Comparison of ENCODE assay signal across 8 cellular contexts in the genomic region with DNA sequence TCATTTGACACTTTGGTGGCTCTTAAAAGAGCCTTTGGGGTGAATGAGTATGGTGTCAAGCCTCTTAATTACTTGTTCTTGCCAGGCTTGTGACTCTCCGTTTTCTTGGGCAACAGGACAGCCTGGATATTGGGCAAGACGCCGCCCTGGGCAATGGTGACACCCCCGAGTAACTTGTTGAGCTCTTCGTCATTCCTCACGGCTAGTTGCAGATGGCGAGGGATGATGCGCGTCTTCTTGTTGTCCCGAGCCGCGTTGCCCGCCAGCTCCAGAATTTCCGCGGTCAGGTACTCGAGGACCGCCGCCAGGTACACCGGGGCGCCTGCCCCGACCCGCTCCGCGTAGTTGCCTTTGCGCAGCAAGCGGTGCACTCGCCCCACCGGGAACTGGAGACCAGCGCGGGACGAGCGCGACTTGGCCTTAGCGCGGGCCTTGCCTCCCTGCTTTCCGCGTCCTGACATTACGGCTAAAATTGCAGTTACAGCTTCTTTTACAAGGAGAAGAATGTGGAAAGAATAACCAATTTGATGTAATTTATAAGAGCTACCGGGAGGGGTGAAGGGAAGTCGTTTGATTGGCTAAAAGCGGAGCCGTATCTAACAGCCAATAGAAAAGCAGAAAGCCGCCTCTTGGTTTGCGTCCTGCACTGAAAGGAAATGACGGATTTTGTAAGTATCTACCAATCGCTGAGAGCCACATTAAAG. TPM values are rescaled to one million over a fixed set of nuclear protein-coding genes. Genes with fewer than 3 reads are reported as not detected.
DNase-seq lines count a peak whose midpoint lies in the region; ATAC-seq and TF ChIP-seq lines count a peak whose summit lies in the region.

No MANE protein-coding gene starts in this region.

- no peaks in the 10 kb centered on the region for H3K27me3 Mint-ChIP-seq in CD4-positive, CD25-positive, alpha-beta regulatory T cell
- no peaks in the 10 kb centered on the region for H3K27me3 Mint-ChIP-seq in activated CD4-positive, alpha-beta memory T cell treated with anti-CD3 and anti-CD28 coated beads for 36 hours

- no peaks in the 10 kb centered on the region for H3K36me3 Mint-ChIP-seq in CD4-positive, CD25-positive, alpha-beta regulatory T cell
- H3K36me3 Mint-ChIP-seq in activated CD4-positive, alpha-beta memory T cell treated with anti-CD3 and anti-CD28 coated beads for 36 hours = no peaks in the 10 kb centered on the region

- intact Hi-C loops in activated CD4-positive, alpha-beta memory T cell treated with anti-CD3 and anti-CD28 coated beads for 36 hours (cut with micrococcal nuclease) = loop anchor here (1.0 to 10.0 kb wide), 3 partner anchors 40 to 677 kb away; a partner anchor contains a TSS
- intact Hi-C loops in lower lobe of right lung (cut with DNase I) = no loop called here

- H3K9me3 ChIP-seq in CD4-positive, CD25-positive, alpha-beta regulatory T cell (ENCODE audit: control insufficient read depth in 2 of 2, low read length in 2 of 2) = no peaks in the 10 kb centered on the region
- no peaks in the 10 kb centered on the region for H3K9me3 ChIP-seq in lower lobe of right lung

- peaks cover 0 to 5% (median 4%) of the 10 kb centered on the region in 4 donors for H3K4me1 Mint-ChIP-seq in CD4-positive, CD25-positive, alpha-beta regulatory T cell
- peaks cover 2% of the 10 kb centered on the region for H3K4me1 Mint-ChIP-seq in activated CD4-positive, alpha-beta memory T cell treated with anti-CD3 and anti-CD28 coated beads for 36 hours (ENCODE audit: low read depth)

- CTCF ChIA-PET in activated CD4-positive, alpha-beta memory T cell treated with anti-CD3 and anti-CD28 coated beads for 36 hours (lab: Charles Lee) = interaction anchor here (0.6 to 2.5 kb wide), 13 partner anchors 18 to 368 kb away, joined by 3 to 19 read pairs (median 4); a partner anchor contains a TSS

- peaks cover 27% of the 10 kb centered on the region for H3K4me1 ChIP-seq in CD4-positive, CD25-positive, alpha-beta regulatory T cell (ENCODE audit: control insufficient read depth, insufficient read depth, low read length, poor library complexity, severe bottlenecking)
- peaks cover 16% of the 10 kb centered on the region for H3K4me1 ChIP-seq in lower lobe of right lung

- H3K4me3 ChIP-seq in CD4-positive, CD25-positive, alpha-beta regulatory T cell (ENCODE audit: low read depth, low read length) = peak overlapping the region; percentile 96
- peak overlapping the region; percentile 70 for H3K4me3 ChIP-seq in lower lobe of right lung

- H3K27me3 ChIP-seq in CD4-positive, CD25-positive, alpha-beta regulatory T cell (ENCODE audit: control insufficient read depth, insufficient read depth, low read length) = no peaks in the 10 kb centered on the region
- H3K27me3 ChIP-seq in lower lobe of right lung (ENCODE audit: low read depth) = no peaks in the 10 kb centered on the region

- H3K9me3 Mint-ChIP-seq in CD4-positive, CD25-positive, alpha-beta regulatory T cell = no peaks in the 10 kb centered on the region
- no peaks in the 10 kb centered on the region for H3K9me3 Mint-ChIP-seq in activated CD4-positive, alpha-beta memory T cell treated with anti-CD3 and anti-CD28 coated beads for 36 hours

- no peaks in the 10 kb centered on the region for H3K36me3 ChIP-seq in CD4-positive, CD25-positive, alpha-beta regulatory T cell (ENCODE audit: control insufficient read depth, insufficient read depth, low read length)
- H3K36me3 ChIP-seq in lower lobe of right lung = no peaks in the 10 kb centered on the region

- ATAC-seq in CD4-positive, CD25-positive, alpha-beta regulatory T cell (ENCODE audit: low read depth in 2 of 2) = peak; percentile 67 to 70
- ATAC-seq in GM19452 (IDR thresholded peaks at IDR 0.05; ENCODE audit: unreplicated experiment) = peak; percentile 46
- ATAC-seq in HG03565 (IDR thresholded peaks at IDR 0.05; ENCODE audit: unreplicated experiment) = peak; percentile 38
- peak; percentile 81 to 83 for ATAC-seq in lower lobe of right lung

- POLR2A ChIA-PET in activated CD4-positive, alpha-beta memory T cell treated with anti-CD3 and anti-CD28 coated beads for 36 hours (lab: Charles Lee) = interaction anchor here (0.6 to 6.6 kb wide), 25 partner anchors 10 to 347 kb away, joined by 3 to 118 read pairs (median 6); a partner anchor contains a TSS

- peak overlapping the region; percentile 95 for H3K27ac ChIP-seq in CD4-positive, CD25-positive, alpha-beta regulatory T cell (ENCODE audit: insufficient read depth, low read length, poor library complexity, severe bottlenecking)
- H3K27ac ChIP-seq in lower lobe of right lung = peak overlapping the region; percentile 99

- no peak for TF ChIP-seq CTCF in lower lobe of right lung (IDR thresholded peaks at IDR 0.05)

- DNase-seq in CD4-positive, CD25-positive, alpha-beta regulatory T cell = peak; percentile 79 to 98 (median 94)
- DNase-seq in NCI-H774 (lab: John Stamatoyannopoulos, UW) = peak; percentile 96
- peak; percentile 82 for DNase-seq in activated CD4-positive, alpha-beta memory T cell treated with anti-CD3 and anti-CD28 coated beads for 36 hours
- peak; percentile 65 for DNase-seq in effector CD8-positive, alpha-beta T cell (lab: John Stamatoyannopoulos, UW)
- peak; percentile 84 for DNase-seq in lower lobe of right lung
- peak; percentile 42 to 62 (median 58) for DNase-seq in stimulated activated CD4-positive, alpha-beta T cell treated with anti-CD3 and anti-CD28 coated beads, TNF-alpha, amount 100 ng/mL, for 1 hour (ENCODE audit: low read depth in 3 of 3, low spot score in 1 of 3)

- no peak overlapping the region for H3K27ac Mint-ChIP-seq in CD4-positive, CD25-positive, alpha-beta regulatory T cell
- H3K27ac Mint-ChIP-seq in activated CD4-positive, alpha-beta memory T cell treated with anti-CD3 and anti-CD28 coated beads for 36 hours = no peak overlapping the region

- H3K4me3 Mint-ChIP-seq in CD4-positive, CD25-positive, alpha-beta regulatory T cell = no peak overlapping the region
- no peak overlapping the region for H3K4me3 Mint-ChIP-seq in activated CD4-positive, alpha-beta memory T cell treated with anti-CD3 and anti-CD28 coated beads for 36 hours

RNA-seq across cellular contexts. Expression of a gene that starts 11.8 kb away (rescaled TPM):
- 6.2 TPM for total RNA-seq in CD4-positive, CD25-positive, alpha-beta regulatory T cell
- polyA plus RNA-seq in CD4-positive, CD25-positive, alpha-beta regulatory T cell = 10 to 100 TPM; 37.9 to 47.8 (median 39.5) TPM
- total RNA-seq in activated CD4-positive, alpha-beta memory T cell treated with anti-CD3 and anti-CD28 coated beads for 36 hours = 10 to 100 TPM; 27.9 to 29.6 TPM
- total RNA-seq in lower lobe of right lung = 11.5 TPM

RNA-seq across cellular contexts. Expression of a gene that starts 30.0 kb away (rescaled TPM):
- 3.3 TPM for total RNA-seq in CD4-positive, CD25-positive, alpha-beta regulatory T cell
- 1 to 10 TPM in 3 of 4 donors, under 1 TPM in 1; 0.91 to 2.7 (median 1.4) TPM for polyA plus RNA-seq in CD4-positive, CD25-positive, alpha-beta regulatory T cell
- total RNA-seq in activated CD4-positive, alpha-beta memory T cell treated with anti-CD3 and anti-CD28 coated beads for 36 hours = 1 to 10 TPM; 9.6 to 9.8 TPM
- 0.86 TPM for total RNA-seq in lower lobe of right lung

RNA-seq across cellular contexts. Expression of a gene that starts 40.0 kb away (rescaled TPM):
- 56.0 TPM for total RNA-seq in CD4-positive, CD25-positive, alpha-beta regulatory T cell
- polyA plus RNA-seq in CD4-positive, CD25-positive, alpha-beta regulatory T cell = 100 to 1,000 TPM in 1 of 4 donors, 10 to 100 TPM in 3; 81.8 to 103 (median 87.4) TPM
- total RNA-seq in activated CD4-positive, alpha-beta memory T cell treated with anti-CD3 and anti-CD28 coated beads for 36 hours = 10 to 100 TPM; 72.7 to 75.7 TPM
- total RNA-seq in lower lobe of right lung = 45.5 TPM

RNA-seq across cellular contexts. Expression of a gene that starts 49.1 kb away (rescaled TPM):
- 0.47 TPM for total RNA-seq in CD4-positive, CD25-positive, alpha-beta regulatory T cell
- polyA plus RNA-seq in CD4-positive, CD25-positive, alpha-beta regulatory T cell = under 1 TPM; 0.13 to 0.98 (median 0.48) TPM
- total RNA-seq in activated CD4-positive, alpha-beta memory T cell treated with anti-CD3 and anti-CD28 coated beads for 36 hours = 1 to 10 TPM; 1.7 to 2.2 TPM
- 20.4 TPM for total RNA-seq in lower lobe of right lung

Comparison
In these comparisons a context has a peak if more than half of its experiments do, and no peak if none do; other contexts are left out.
1. Peak in every context shown above with its lines: DNase-seq, ATAC-seq, H3K4me3 ChIP-seq and H3K27ac ChIP-seq.